ENCODE assay signal across 8 cellular contexts in genomic region chr22:24156146-24156914, GRCh38. TPM values are rescaled to one million over a fixed set of nuclear protein-coding genes. Genes with fewer than 3 reads are reported as not detected.
DNase-seq lines count a peak whose midpoint lies in the region; ATAC-seq and TF ChIP-seq lines count a peak whose summit lies in the region.

No MANE protein-coding gene starts in this region.

- ATAC-seq in HG03159 (IDR thresholded peaks at IDR 0.05; ENCODE audit: unreplicated experiment) (peak; percentile 41), T-helper 17 cell (peak; percentile 54), GM18861 (IDR thresholded peaks at IDR 0.05; ENCODE audit: unreplicated experiment) (no peak)

- H3K36me3 Mint-ChIP-seq in T-helper 17 cell (ENCODE audit: low read depth), result peaks cover 2% of the 10 kb centered on the region

- H3K4me3 Mint-ChIP-seq in T-helper 17 cell, result peak overlapping the region; percentile 94

- peak overlapping the region; percentile 63 for H3K4me3 ChIP-seq in astrocyte of the cerebellum (ENCODE audit: low read depth, low read length)

- no peaks in the 10 kb centered on the region for H3K27me3 Mint-ChIP-seq in T-helper 17 cell

- peaks cover 60% of the 10 kb centered on the region for H3K4me1 Mint-ChIP-seq in T-helper 17 cell

- DNase-seq in NCI-H1417 (lab: John Stamatoyannopoulos, UW) (peak in 2 of 3 experiments; percentile 51 to 62), NCI-H1417 treated with DMSO at 0.1 percent for 48 hours (lab: John Stamatoyannopoulos, UW) (no peak), T-helper 17 cell (peak; percentile 33 to 56 (median 54)), astrocyte of the cerebellum (ENCODE audit: low read depth) (no peak), iPS-NIHi11 (ENCODE audit: low spot score) (peak; percentile 64)
- DNase-seq in stimulated activated CD4-positive, alpha-beta T cell treated with anti-CD3 and anti-CD28 coated beads, Interleukin-15, amount 100 ng/mL, for 24 hours, result peak; percentile 77

- H3K9me3 ChIP-seq in T-helper 17 cell (ENCODE audit: control insufficient read depth, low read length, poor library complexity, severe bottlenecking), result no peaks in the 10 kb centered on the region

- in situ Hi-C loops in astrocyte of the cerebellum (cut with HindIII; ENCODE audit: low sequenced_read_pairs), result no loop called here

- peak overlapping the region; percentile 86 for H3K27ac Mint-ChIP-seq in T-helper 17 cell

- no peak for TF ChIP-seq CTCF in astrocyte of the cerebellum (IDR thresholded peaks at IDR 0.05; ENCODE audit: low read depth, low read length, missing control alignments)

RNA-seq across cellular contexts. Expression of gene SUSD2, which starts 25.0 kb away (rescaled TPM):
- total RNA-seq in T-helper 17 cell, result 1 to 10 TPM in 1 of 2 donors, under 1 TPM in 1; 0.80 to 1.1 TPM

Comparison
In these comparisons a context has a peak if more than half of its experiments do, and no peak if none do; other contexts are left out.
1. DNase-seq: peak in NCI-H1417 (2 of 3), T-helper 17 cell (3 of 3), iPS-NIHi11 (single experiment) and stimulated activated CD4-positive, alpha-beta T cell treated with anti-CD3 and anti-CD28 coated beads, Interleukin-15, amount 100 ng/mL, for 24 hours (single experiment); none in NCI-H1417 treated with DMSO at 0.1 percent for 48 hours (single experiment) and astrocyte of the cerebellum (single experiment).